Comparison of ENCODE assay signal across 8 cellular contexts in genomic region chr11:117819096-117820040, GRCh38. TPM values are rescaled to one million over a fixed set of nuclear protein-coding genes. Genes with fewer than 3 reads are reported as not detected.
A peak's percentile ranks its signal among the peaks of the same experiment; 100 is the strongest.
DNase-seq lines count a peak whose midpoint lies in the region; ATAC-seq, FAIRE-seq and TF ChIP-seq lines count a peak whose summit lies in the region.

No MANE protein-coding gene starts in this region.

- peak; percentile 44 for TF ChIP-seq CTCF in Calu3 (IDR thresholded peaks at IDR 0.05; ENCODE audit: unreplicated experiment)
- TF ChIP-seq CTCF in bronchial epithelial cell (IDR thresholded peaks at IDR 0.05; ENCODE audit: insufficient read depth, low read length, severe bottlenecking), result peak; percentile 79
- peak; percentile 15 to 32 (median 30) for TF ChIP-seq CTCF in right lobe of liver (IDR thresholded peaks at IDR 0.05)

- no peaks in the 10 kb centered on the region for H3K27me3 ChIP-seq in bronchial epithelial cell (ENCODE audit: control insufficient read depth, insufficient read depth, low read length)
- no peaks in the 10 kb centered on the region for H3K27me3 ChIP-seq in right lobe of liver

- H3K4me3 ChIP-seq in bronchial epithelial cell (ENCODE audit: low read depth, low read length) (no peak overlapping the region), right lobe of liver (no peak overlapping the region)

- peaks cover 48% of the 10 kb centered on the region for H3K4me1 Mint-ChIP-seq in Calu3 (ENCODE audit: low read depth, unreplicated experiment)

- TF ChIP-seq POLR2A in right lobe of liver (IDR thresholded peaks at IDR 0.05), result no peak

- no peaks in the 10 kb centered on the region for H3K9me3 Mint-ChIP-seq in Calu3 (ENCODE audit: low read depth, unreplicated experiment)

- no peaks in the 10 kb centered on the region for H3K36me3 ChIP-seq in bronchial epithelial cell (ENCODE audit: control insufficient read depth, insufficient read depth, low read length)
- no peaks in the 10 kb centered on the region for H3K36me3 ChIP-seq in right lobe of liver

- H3K4me3 Mint-ChIP-seq in Calu3 (ENCODE audit: low read depth, unreplicated experiment), result no peak overlapping the region

- peak; percentile 80 for DNase-seq in Calu3
- peak; percentile 77 for DNase-seq in HEK293T (ENCODE audit: extremely low spot score)
- DNase-seq in NOMO-1 treated with DMSO at 0.1 percent for 48 hours (lab: John Stamatoyannopoulos, UW; ENCODE audit: unreplicated experiment), result peak; percentile 67
- DNase-seq in bronchial epithelial cell (ENCODE audit: low read depth), result peak; percentile 59
- DNase-seq in right lobe of liver, result peak in 1 of 3 donors; percentile 55
- DNase-seq in left lobe of liver (ENCODE audit: low spot score), result no peak
- no peak for DNase-seq in sciatic nerve (ENCODE audit: low spot score)
- no peak for DNase-seq in globus pallidus (ENCODE audit: low spot score)

- intact Hi-C loops in Calu3 (cut with micrococcal nuclease; ENCODE audit: unreplicated experiment), result loop anchor here (1.0 to 5.0 kb wide), 3 partner anchors 127 to 392 kb away; no protein-coding TSS in a partner anchor
- intact Hi-C loops in right lobe of liver (cut with DNase I), result loop anchor here in 1 of 2 donors (5.0 kb wide), 1 partner anchor 377 kb away; no protein-coding TSS in a partner anchor
- intact Hi-C loops in sciatic nerve (cut with DNase I), result loop anchor here (5.0 kb wide), 1 partner anchor 377 kb away; no protein-coding TSS in a partner anchor

- FAIRE-seq in bronchial epithelial cell (lab: Jason Lieb, UNC), result peak; percentile 43

- CTCF ChIA-PET in Calu3 (lab: Charles Lee) (interaction anchor here (0.6 to 4.9 kb wide), 9 partner anchors 10 to 377 kb away, joined by 3 to 54 read pairs (median 6); no protein-coding TSS in a partner anchor), HEK293T (lab: Yijun Ruan, JAX) (interaction anchor here (0.6 to 5.5 kb wide), 12 partner anchors 12 to 488 kb away, joined by 3 to 48 read pairs (median 4); no protein-coding TSS in a partner anchor)

- no peaks in the 10 kb centered on the region for H3K27me3 Mint-ChIP-seq in Calu3 (ENCODE audit: unreplicated experiment)

- H3K9me3 ChIP-seq in right lobe of liver, result no peaks in the 10 kb centered on the region

- BruUV-seq in Calu3 (replicated peaks; lab: Mats Ljungman, UMichigan), result no TSS peak

- 54% methylated on average over 3 of the region's 10 CpGs for WGBS in right lobe of liver (ENCODE audit: insufficient coverage, low coverage, low lambda C conversion rate, missing lambda C conversion rate)

- POLR2A ChIA-PET in HEK293T (lab: Yijun Ruan, JAX), result no interaction called here

- H3K4me1 ChIP-seq in right lobe of liver, result no peaks in the 10 kb centered on the region

- no peak overlapping the region for H3K27ac ChIP-seq in right lobe of liver

- H3K36me3 Mint-ChIP-seq in Calu3 (ENCODE audit: insufficient read depth, unreplicated experiment), result peaks cover 19% of the 10 kb centered on the region

- peak overlapping the region; percentile 84 for H3K27ac Mint-ChIP-seq in Calu3 (ENCODE audit: unreplicated experiment)

- ATAC-seq in right lobe of liver (peak in 2 of 4 donors; percentile 9), left lobe of liver (no peak), sciatic nerve (no peak)

TF ChIP-seq in HEK293T, 16 proteins besides CTCF, POLR2A, EP300 and RAD21:
- no peak for TF ChIP-seq ZNF384 (IDR thresholded peaks at IDR 0.05)
- no peak for TF ChIP-seq BHLHE40 (IDR thresholded peaks at IDR 0.05; ENCODE audit: borderline replicate concordance)
- TF ChIP-seq ELF4 (IDR thresholded peaks at IDR 0.05), result no peak
TF ChIP-seq in HEK293T: peak in this region for 0.

RNA-seq across cellular contexts. Expression of gene FXYD2, which starts 5.2 kb away (rescaled TPM):
- total RNA-seq in Calu3 (2022) (7.9 and 9.0 TPM in 2 replicates), bronchial epithelial cell (not detected in 2 replicates), right lobe of liver (10 to 100 TPM in 5 of 6 experiments, 1 to 10 TPM in 1; 9.3 to 13.7 (median 11.4) TPM), left lobe of liver (13.6 TPM), sciatic nerve (6.6 TPM)

RNA-seq across cellular contexts. Expression of gene DSCAML1, which starts 22.4 kb away (rescaled TPM):
- total RNA-seq in Calu3 (2022), result 0.07 and 0.27 TPM in 2 replicates
- total RNA-seq in bronchial epithelial cell, result under 0.01 TPM in 1 of 2 replicates, not detected in the other
- under 1 TPM in 5 of 6 experiments, not detected in 1; 0.06 to 0.92 (median 0.22) TPM for total RNA-seq in right lobe of liver
- total RNA-seq in left lobe of liver, result 1.4 TPM
- total RNA-seq in sciatic nerve, result 4.2 TPM

RNA-seq across cellular contexts. Expression of gene FXYD6, which starts 57.1 kb away (rescaled TPM):
- total RNA-seq in Calu3 (2022), result 0.61 and 0.78 TPM in 2 replicates
- total RNA-seq in bronchial epithelial cell, result not detected in 2 replicates
- total RNA-seq in right lobe of liver, result 10 to 100 TPM in 2 of 6 experiments, 1 to 10 TPM in 4; 4.9 to 14.4 (median 8.9) TPM
- total RNA-seq in left lobe of liver, result 10.4 TPM
- 141 TPM for total RNA-seq in sciatic nerve

Comparison
In these comparisons a context has a peak if more than half of its experiments do, and no peak if none do; other contexts are left out.
1. DNase-seq: peak in Calu3 (single experiment), HEK293T (single experiment), NOMO-1 treated with DMSO at 0.1 percent for 48 hours (single experiment) and bronchial epithelial cell (single experiment); none in left lobe of liver (single experiment), sciatic nerve (single experiment) and globus pallidus (single experiment).
2. Peak in every context shown above with its lines, with median percentiles within 50 percentile points of each other: CTCF ChIP-seq.